ENCODE assay signal across 10 cellular contexts in the genomic region with DNA sequence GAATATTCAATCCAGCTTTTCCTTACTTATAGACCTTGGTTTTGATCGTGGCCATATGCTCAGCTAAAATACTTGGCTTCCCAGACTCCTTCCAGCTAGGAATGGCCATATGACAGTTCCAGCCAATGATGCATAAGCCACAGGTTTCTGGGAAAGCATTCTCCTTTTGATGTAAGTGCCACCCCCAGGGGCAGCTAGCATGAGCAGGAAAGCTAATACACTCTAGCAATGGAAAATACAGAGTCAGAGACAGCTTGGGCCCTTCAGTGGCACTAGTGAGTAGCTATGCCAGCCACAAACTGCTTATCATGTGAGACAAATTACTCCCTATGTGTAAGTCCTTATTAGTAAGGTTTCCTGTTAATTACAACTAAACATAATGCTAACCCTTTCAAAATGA. TPM values are rescaled to one million over a fixed set of nuclear protein-coding genes. Genes with fewer than 3 reads are reported as not detected.
DNase-seq lines count a peak whose midpoint lies in the region; TF ChIP-seq lines count a peak whose summit lies in the region.
"Had no signal": no experiment of that assay in that cellular context is flagged by ENCODE, and none has a peak within 500 bp of the region (broad histone marks: within the 10 kb centered on the region; RNA-seq: fewer than 3 reads in every experiment).

No MANE protein-coding gene starts in this region.

- H4K20me1 ChIP-seq in MM.1S (ENCODE audit: insufficient read depth, low read length): no peaks in the 10 kb centered on the region

- H3K27ac ChIP-seq in MM.1S (ENCODE audit: low read length) (peak overlapping the region; percentile 25; the same call in 1 of the 2 replicates), neutrophil (peak overlapping the region; percentile 85)

- no peak overlapping the region for H2AFZ ChIP-seq in MM.1S (ENCODE audit: low read length)

- H3K36me3 ChIP-seq in MM.1S (replicated peaks; ENCODE audit: insufficient read depth, low read length): 0 out of 2 replicates have a peak, but pooled peaks cover 3% of the 10 kb centered on the region
- peaks cover 7% of the 10 kb centered on the region for H3K36me3 ChIP-seq in neutrophil

- peaks cover 51% of the 10 kb centered on the region for H3K36me3 Mint-ChIP-seq in activated naive CD8-positive, alpha-beta T cell treated with anti-CD3 and anti-CD28 coated beads for 36 hours

- H3F3A ChIP-seq in MM.1S (ENCODE audit: insufficient read depth, low read length): 0 out of 2 replicates have a peak, but pooled peaks cover 4% of the 10 kb centered on the region

- H3K4me3 Mint-ChIP-seq in activated naive CD8-positive, alpha-beta T cell treated with anti-CD3 and anti-CD28 coated beads for 36 hours: no peak overlapping the region

- H3K4me3 ChIP-seq in MM.1S (ENCODE audit: low read length) (no peak overlapping the region), neutrophil (ENCODE audit: low read depth in 1 of 2, low read length in 1 of 2) (no peak overlapping the region)

- 0 out of 2 replicates have a peak overlapping the region, but pooled peaks have one; percentile 7 for H3K4me2 ChIP-seq in MM.1S (ENCODE audit: low read depth, low read length)

- H3K4me1 ChIP-seq in MM.1S (ENCODE audit: low read length) (peaks cover 40% of the 10 kb centered on the region), neutrophil (ENCODE audit: control insufficient read depth in 1 of 2, insufficient read depth in 1 of 2, low read depth in 1 of 2, low read length in 1 of 2) (peaks cover 85 to 91% of the 10 kb centered on the region in 2 experiments)

- H3K79me2 ChIP-seq in MM.1S (ENCODE audit: low read length): peaks cover 31% of the 10 kb centered on the region

- DNase-seq in DMS 273 treated with DMSO at 0.1 percent for 48 hours (lab: John Stamatoyannopoulos, UW) (peak; percentile 51), MM.1S (no peak), NOMO-1 treated with dmso at 0.1 percent for 144 hours (lab: John Stamatoyannopoulos, UW; ENCODE audit: unreplicated experiment) (no peak), NCI-H748 treated with DMSO at 0.1 percent for 48 hours (lab: John Stamatoyannopoulos, UW) (no peak), NCI-H526 treated with DMSO at 0.1 percent for 48 hours (lab: John Stamatoyannopoulos, UW) (no peak)
- peak; percentile 37 for DNase-seq in activated naive CD8-positive, alpha-beta T cell treated with anti-CD3 and anti-CD28 coated beads for 36 hours
- DNase-seq: NCI-H187 treated with DMSO at 0.1 percent for 48 hours, occipital lobe had no signal

- peaks cover 96% of the 10 kb centered on the region for H3K4me1 Mint-ChIP-seq in activated naive CD8-positive, alpha-beta T cell treated with anti-CD3 and anti-CD28 coated beads for 36 hours

- H3K27me3 Mint-ChIP-seq in activated naive CD8-positive, alpha-beta T cell treated with anti-CD3 and anti-CD28 coated beads for 36 hours: no peaks in the 10 kb centered on the region

- TF ChIP-seq CTCF in MM.1S (IDR thresholded peaks at IDR 0.05; ENCODE audit: low read length) (no peak), neutrophil (IDR thresholded peaks at IDR 0.05) (no peak)

- no peak overlapping the region for H3K9ac ChIP-seq in MM.1S (ENCODE audit: low read length)

- no peaks in the 10 kb centered on the region for H3K9me2 ChIP-seq in MM.1S (replicated peaks; ENCODE audit: insufficient read depth, low read length)

- H3K9me3 ChIP-seq in MM.1S (replicated peaks; ENCODE audit: insufficient read depth, low read length) (no peaks in the 10 kb centered on the region), neutrophil (no peaks in the 10 kb centered on the region)

- H3K9me3 Mint-ChIP-seq in activated naive CD8-positive, alpha-beta T cell treated with anti-CD3 and anti-CD28 coated beads for 36 hours: no peaks in the 10 kb centered on the region

- H3K27ac Mint-ChIP-seq in activated naive CD8-positive, alpha-beta T cell treated with anti-CD3 and anti-CD28 coated beads for 36 hours: peak overlapping the region; percentile 97

- H3K27me3 ChIP-seq in MM.1S (replicated peaks; ENCODE audit: insufficient read depth, low read length) (no peaks in the 10 kb centered on the region), neutrophil (no peaks in the 10 kb centered on the region)

RNA-seq across cellular contexts. Expression of gene TBC1D2B, which starts 26.7 kb away (rescaled TPM):
- total RNA-seq in activated naive CD8-positive, alpha-beta T cell treated with anti-CD3 and anti-CD28 coated beads for 36 hours: 10 to 100 TPM; 39.4 to 44.1 TPM

RNA-seq across cellular contexts. Expression of gene SH2D7, which starts 41.5 kb away (rescaled TPM):
- total RNA-seq in activated naive CD8-positive, alpha-beta T cell treated with anti-CD3 and anti-CD28 coated beads for 36 hours: not detected
- total RNA-seq: occipital lobe, RPMI7951 had no signal

Comparison
In these comparisons a context has a peak if more than half of its experiments do, and no peak if none do; other contexts are left out.
1. DNase-seq: peak in DMS 273 treated with DMSO at 0.1 percent for 48 hours (single experiment) and activated naive CD8-positive, alpha-beta T cell treated with anti-CD3 and anti-CD28 coated beads for 36 hours (single experiment); none in MM.1S (single experiment), NOMO-1 treated with dmso at 0.1 percent for 144 hours (single experiment), NCI-H748 treated with DMSO at 0.1 percent for 48 hours (single experiment) and NCI-H526 treated with DMSO at 0.1 percent for 48 hours (single experiment).